21 cellular contexts compared by ENCODE assay signal in genomic region chr10:20760450-20760849, GRCh38.
"Had no signal": no experiment of that assay in that cellular context is flagged by ENCODE, and none has a peak within 500 bp of the region (broad histone marks: within the 10 kb centered on the region; RNA-seq: fewer than 3 reads in every experiment).

No MANE protein-coding gene starts in this region.

- H3K4me1 Mint-ChIP-seq: memory B cell; naive B cell; nephron; stimulated activated naive B cell treated with anti-CD40 and anti-IgM and Interleukin-4, amounts not matched to agents 10 μg/mL and 1 μg/mL and 100 μg/mL, for 72 hours; stimulated activated naive CD8-positive, alpha-beta T cell treated with anti-CD3 and anti-CD28 coated beads, Interleukin-15, amount 100 ng/mL, for 72 hours had no signal

- H3K27ac Mint-ChIP-seq: immature natural killer cell; memory B cell; naive B cell; nephron; stimulated activated naive B cell treated with anti-CD40 and anti-IgM and Interleukin-4, amounts not matched to agents 10 μg/mL and 1 μg/mL and 100 μg/mL, for 72 hours; stimulated activated naive CD8-positive, alpha-beta T cell treated with anti-CD3 and anti-CD28 coated beads, Interleukin-15, amount 100 ng/mL, for 72 hours had no signal

- DNase-seq: caudate nucleus; effector memory CD4-positive, alpha-beta T cell; foreskin keratinocyte; immature natural killer cell; kidney; left cardiac atrium; left ventricle myocardium inferior; lower lobe of right lung; midbrain; naive B cell; psoas muscle; retina; right lobe of liver; stimulated activated CD4-positive, alpha-beta T cell treated with anti-CD3 and anti-CD28 coated beads, Interleukin-2, amount 100 ng/mL, for 24 hours; stimulated activated CD4-positive, alpha-beta T cell treated with anti-CD3 and anti-CD28 coated beads, Interleukin-4, amount 100 ng/mL, for 4 hours; stimulated activated naive B cell treated with anti-CD40 and anti-IgM and Interleukin-4, amounts not matched to agents 10 μg/mL and 1 μg/mL and 100 μg/mL, for 72 hours; stimulated activated naive CD8-positive, alpha-beta T cell treated with anti-CD3 and anti-CD28 coated beads, Interleukin-15, amount 100 ng/mL, for 72 hours; thyroid gland had no signal

- H3K36me3 Mint-ChIP-seq: memory B cell; naive B cell; stimulated activated naive B cell treated with anti-CD40 and anti-IgM and Interleukin-4, amounts not matched to agents 10 μg/mL and 1 μg/mL and 100 μg/mL, for 72 hours had no signal

- H3K4me3 ChIP-seq: coronary artery, left ventricle myocardium inferior, lower lobe of right lung, psoas muscle, right lobe of liver, thyroid gland had no signal

- H3K36me3 ChIP-seq: left ventricle myocardium inferior, lower lobe of right lung, right lobe of liver, thyroid gland had no signal

- H3K27me3 Mint-ChIP-seq: memory B cell; naive B cell; stimulated activated naive B cell treated with anti-CD40 and anti-IgM and Interleukin-4, amounts not matched to agents 10 μg/mL and 1 μg/mL and 100 μg/mL, for 72 hours; stimulated activated naive CD8-positive, alpha-beta T cell treated with anti-CD3 and anti-CD28 coated beads, Interleukin-15, amount 100 ng/mL, for 72 hours had no signal

- H3K27ac ChIP-seq: coronary artery, foreskin keratinocyte, left ventricle myocardium inferior, lower lobe of right lung, psoas muscle, right lobe of liver, thyroid gland had no signal

- H3K27me3 ChIP-seq: foreskin keratinocyte, right lobe of liver, thyroid gland had no signal

- H3K4me1 ChIP-seq: foreskin keratinocyte, left ventricle myocardium inferior, lower lobe of right lung, psoas muscle, right lobe of liver, thyroid gland had no signal

- H3K9me3 ChIP-seq: left ventricle myocardium inferior, lower lobe of right lung, psoas muscle, right lobe of liver, thyroid gland had no signal

- H3K4me3 Mint-ChIP-seq: immature natural killer cell; memory B cell; naive B cell; nephron; stimulated activated naive B cell treated with anti-CD40 and anti-IgM and Interleukin-4, amounts not matched to agents 10 μg/mL and 1 μg/mL and 100 μg/mL, for 72 hours; stimulated activated naive CD8-positive, alpha-beta T cell treated with anti-CD3 and anti-CD28 coated beads, Interleukin-15, amount 100 ng/mL, for 72 hours had no signal
